In genomic region chr21:37408464-37409193, GRCh38 we compare ENCODE assay signal across 10 cellular contexts. TPM values are rescaled to one million over a fixed set of nuclear protein-coding genes. Genes with fewer than 3 reads are reported as not detected.
DNase-seq lines count a peak whose midpoint lies in the region; ATAC-seq and TF ChIP-seq lines count a peak whose summit lies in the region.
"Had no signal": no experiment of that assay in that cellular context is flagged by ENCODE, and none has a peak within 500 bp of the region (broad histone marks: within the 10 kb centered on the region; RNA-seq: fewer than 3 reads in every experiment).

No MANE protein-coding gene starts in this region.

- H3K4me3 ChIP-seq in AG10803 (ENCODE audit: low read length) (peak overlapping the region; percentile 17), BE2C (ENCODE audit: low read depth, low read length) (no peak overlapping the region), MG63 (no peak overlapping the region)

- no peak for DNase-seq in AG10803 (ENCODE audit: low read depth)
- DNase-seq in activated T-helper 2 cell treated with anti-CD3 and anti-CD28 coated beads, Interferon-gamma antibody, Interleukin-2, Interleukin-4, amounts not matched to agents 10 μg/mL and 5 μg/mL and 100 μg/mL, durations not matched to agents 14 hours and 24 hours and 36 hours (ENCODE audit: low spot score) = no peak
- no peak for DNase-seq in naive B cell
- no peak for DNase-seq in BE2C
- DNase-seq in NCI-H2029 (lab: John Stamatoyannopoulos, UW) = no peak
- DNase-seq in MG63 = no peak
- no peak for DNase-seq in activated CD4-positive, alpha-beta T cell treated with anti-CD3 and anti-CD28 coated beads for 1 hour
- DNase-seq: stimulated activated naive CD4-positive, alpha-beta T cell treated with Interleukin-2 at 50 U/mL for 16 hours had no signal

- H3K4me1 Mint-ChIP-seq in activated T-helper 2 cell treated with anti-CD3 and anti-CD28 coated beads, Interferon-gamma antibody, Interleukin-2, Interleukin-4, amounts not matched to agents 10 μg/mL and 5 μg/mL and 100 μg/mL, durations not matched to agents 14 hours and 24 hours and 36 hours (ENCODE audit: low read depth) = peaks cover 67% of the 10 kb centered on the region
- peaks cover 73 to 88% (median 81%) of the 10 kb centered on the region in 3 donors for H3K4me1 Mint-ChIP-seq in naive B cell

- H3K4me1 ChIP-seq in BE2C = peaks cover 8% of the 10 kb centered on the region; the same call in 1 of the 2 replicates

- H3K4me3 Mint-ChIP-seq in activated T-helper 2 cell treated with anti-CD3 and anti-CD28 coated beads, Interferon-gamma antibody, Interleukin-2, Interleukin-4, amounts not matched to agents 10 μg/mL and 5 μg/mL and 100 μg/mL, durations not matched to agents 14 hours and 24 hours and 36 hours (ENCODE audit: low read depth) = no peak overlapping the region
- peak overlapping the region in 4 of 8 donors; percentile 9 to 21 (median 18) for H3K4me3 Mint-ChIP-seq in naive B cell

- peak; percentile 12 for ATAC-seq in GM18861 (IDR thresholded peaks at IDR 0.05; ENCODE audit: unreplicated experiment)
- ATAC-seq in naive B cell (ENCODE audit: low read depth in 2 of 2) = no peak
- ATAC-seq: SK-N-SH treated with all-trans-retinoic acid at 6 μM for 48 hours had no signal

- H3K27ac Mint-ChIP-seq in activated T-helper 2 cell treated with anti-CD3 and anti-CD28 coated beads, Interferon-gamma antibody, Interleukin-2, Interleukin-4, amounts not matched to agents 10 μg/mL and 5 μg/mL and 100 μg/mL, durations not matched to agents 14 hours and 24 hours and 36 hours = peak overlapping the region; percentile 75
- peak overlapping the region in 5 of 6 donors; percentile 29 to 86 (median 71) for H3K27ac Mint-ChIP-seq in naive B cell

- no peaks in the 10 kb centered on the region for H3K27me3 ChIP-seq in BE2C
- H3K27me3 ChIP-seq in MG63 = no peaks in the 10 kb centered on the region

- H3K36me3 ChIP-seq in BE2C (no peaks in the 10 kb centered on the region), MG63 (no peaks in the 10 kb centered on the region; the same call in 1 of the 2 replicates)

- H3K27me3 Mint-ChIP-seq in activated T-helper 2 cell treated with anti-CD3 and anti-CD28 coated beads, Interferon-gamma antibody, Interleukin-2, Interleukin-4, amounts not matched to agents 10 μg/mL and 5 μg/mL and 100 μg/mL, durations not matched to agents 14 hours and 24 hours and 36 hours (ENCODE audit: low read depth) = no peaks in the 10 kb centered on the region
- H3K27me3 Mint-ChIP-seq in naive B cell = no peaks in the 10 kb centered on the region

- H3K9me3 Mint-ChIP-seq in activated T-helper 2 cell treated with anti-CD3 and anti-CD28 coated beads, Interferon-gamma antibody, Interleukin-2, Interleukin-4, amounts not matched to agents 10 μg/mL and 5 μg/mL and 100 μg/mL, durations not matched to agents 14 hours and 24 hours and 36 hours = no peaks in the 10 kb centered on the region
- H3K9me3 Mint-ChIP-seq in naive B cell = no peaks in the 10 kb centered on the region

- no peaks in the 10 kb centered on the region for H3K9me3 ChIP-seq in BE2C
- H3K9me3 ChIP-seq in MG63 = peaks cover 3% of the 10 kb centered on the region; the same call in 1 of the 2 replicates

- intact Hi-C loops in activated T-helper 2 cell treated with anti-CD3 and anti-CD28 coated beads, Interferon-gamma antibody, Interleukin-2, Interleukin-4, amounts not matched to agents 10 μg/mL and 5 μg/mL and 100 μg/mL, durations not matched to agents 14 hours and 24 hours and 36 hours (cut with micrococcal nuclease) = loop anchor here (1.0 to 5.0 kb wide), 2 partner anchors 38 to 54 kb away; no protein-coding TSS in a partner anchor

- H3K36me3 Mint-ChIP-seq in activated T-helper 2 cell treated with anti-CD3 and anti-CD28 coated beads, Interferon-gamma antibody, Interleukin-2, Interleukin-4, amounts not matched to agents 10 μg/mL and 5 μg/mL and 100 μg/mL, durations not matched to agents 14 hours and 24 hours and 36 hours (ENCODE audit: low read depth) = peaks cover 17% of the 10 kb centered on the region
- peaks cover 0 to 6% of the 10 kb centered on the region in 2 donors for H3K36me3 Mint-ChIP-seq in naive B cell

- TF ChIP-seq CTCF in AG10803 (conservative IDR thresholded peaks at IDR 0.05; ENCODE audit: low read length) = no peak
- no peak for TF ChIP-seq CTCF in BE2C (IDR thresholded peaks at IDR 0.05; ENCODE audit: low read depth, low read length)

RNA-seq across cellular contexts. Expression of gene DYRK1A, which starts 42.1 kb away (rescaled TPM):
- total RNA-seq in activated T-helper 2 cell treated with anti-CD3 and anti-CD28 coated beads, Interferon-gamma antibody, Interleukin-2, Interleukin-4, amounts not matched to agents 10 μg/mL and 5 μg/mL and 100 μg/mL, durations not matched to agents 14 hours and 24 hours and 36 hours = 61.8 and 62.5 TPM in 2 replicates
- polyA plus RNA-seq in naive B cell (ENCODE audit: low read depth in 6 of 6) = 10 to 100 TPM in 3 of 6 donors, 1 to 10 TPM in 3; 5.9 to 14.3 (median 10.2) TPM
- polyA plus RNA-seq in BE2C (2012; ENCODE audit: insufficient read depth, insufficient read length, low read depth) = 23.5 TPM
- 18.2 and 28.2 TPM in 2 replicates for total RNA-seq in MG63 (2014; rRNA removed; shearing (Covaris generic); ENCODE audit: low replicate concordance)
